In genomic region chr7:66146701-66147100, GRCh38 we compare ENCODE assay signal across 14 cellular contexts. TPM values are rescaled to one million over a fixed set of nuclear protein-coding genes. Genes with fewer than 3 reads are reported as not detected.
DNase-seq lines count a peak whose midpoint lies in the region; ATAC-seq, FAIRE-seq and TF ChIP-seq lines count a peak whose summit lies in the region.
"Had no signal": no experiment of that assay in that cellular context is flagged by ENCODE, and none has a peak within 500 bp of the region (broad histone marks: within the 10 kb centered on the region; RNA-seq: fewer than 3 reads in every experiment).

No MANE protein-coding gene starts in this region.

- no peaks in the 10 kb centered on the region for H3K9me3 ChIP-seq in lower lobe of right lung

- ATAC-seq in activated naive CD8-positive, alpha-beta T cell treated with anti-CD3 and anti-CD28 coated beads, Interleukin-2, amount 50 U/mL, for 24 hours: no peak
- ATAC-seq in SK-N-SH treated with all-trans-retinoic acid at 6 μM for 48 hours (peak; percentile 82), lower lobe of right lung (no peak)

- no peak overlapping the region for H3K4me3 ChIP-seq in lower lobe of right lung

- no peak for DNase-seq in activated naive CD8-positive, alpha-beta T cell treated with anti-CD3 and anti-CD28 coated beads, Interleukin-2, amount 50 U/mL, for 24 hours
- DNase-seq in activated naive CD8-positive, alpha-beta T cell treated with anti-CD3 and anti-CD28 coated beads for 36 hours: no peak
- peak; percentile 60 for DNase-seq in foreskin melanocyte
- no peak for DNase-seq in type B pancreatic cell (ENCODE audit: extremely low spot score, unreplicated experiment)
- no peak for DNase-seq in GM12891 (ENCODE audit: insufficient read length, low spot score)
- no peak for DNase-seq in cerebellar nuclear complex (lab: John Stamatoyannopoulos, UW)
- DNase-seq in lower lobe of right lung: no peak
- DNase-seq: activated CD4-positive, alpha-beta T cell treated with anti-CD3 and anti-CD28 coated beads, Interleukin-2, amount 10 ng/mL, durations not matched to agents 24 days and 14 days; anterior cingulate cortex; erythroblast; GF-D8; NCI-H1930; retina had no signal

- intact Hi-C loops in lower lobe of right lung (cut with DNase I): no loop called here

- H3K27me3 ChIP-seq in lower lobe of right lung (ENCODE audit: low read depth): no peaks in the 10 kb centered on the region

- TF ChIP-seq POLR2A in GM12891 (IDR thresholded peaks at IDR 0.05; ENCODE audit: low read depth, low read length): no peak

- peaks cover 70% of the 10 kb centered on the region for H3K36me3 Mint-ChIP-seq in activated naive CD8-positive, alpha-beta T cell treated with anti-CD3 and anti-CD28 coated beads, Interleukin-2, amount 50 U/mL, for 24 hours (ENCODE audit: low read depth)
- peaks cover 44% of the 10 kb centered on the region for H3K36me3 Mint-ChIP-seq in activated naive CD8-positive, alpha-beta T cell treated with anti-CD3 and anti-CD28 coated beads for 36 hours
- peaks cover 40% of the 10 kb centered on the region for H3K36me3 Mint-ChIP-seq in type B pancreatic cell

- FAIRE-seq in GM12891 (lab: Jason Lieb, UNC): no peak

- TF ChIP-seq CTCF in type B pancreatic cell (conservative IDR thresholded peaks at IDR 0.05): no peak
- TF ChIP-seq CTCF in lower lobe of right lung (IDR thresholded peaks at IDR 0.05): no peak

- H3K4me3 Mint-ChIP-seq in activated naive CD8-positive, alpha-beta T cell treated with anti-CD3 and anti-CD28 coated beads, Interleukin-2, amount 50 U/mL, for 24 hours: no peak overlapping the region
- no peak overlapping the region for H3K4me3 Mint-ChIP-seq in activated naive CD8-positive, alpha-beta T cell treated with anti-CD3 and anti-CD28 coated beads for 36 hours
- peak overlapping the region; percentile 32 for H3K4me3 Mint-ChIP-seq in type B pancreatic cell
- H3K4me3 Mint-ChIP-seq: activated CD4-positive, alpha-beta T cell treated with anti-CD3 and anti-CD28 coated beads, Interleukin-2, amount 10 ng/mL, durations not matched to agents 24 days and 14 days had no signal

- peaks cover 25% of the 10 kb centered on the region for H3K4me1 Mint-ChIP-seq in activated naive CD8-positive, alpha-beta T cell treated with anti-CD3 and anti-CD28 coated beads, Interleukin-2, amount 50 U/mL, for 24 hours
- H3K4me1 Mint-ChIP-seq in activated naive CD8-positive, alpha-beta T cell treated with anti-CD3 and anti-CD28 coated beads for 36 hours: peaks cover 16% of the 10 kb centered on the region
- H3K4me1 Mint-ChIP-seq in type B pancreatic cell (ENCODE audit: unreplicated experiment): peaks cover 62% of the 10 kb centered on the region

- H3K27ac ChIP-seq in lower lobe of right lung: no peak overlapping the region

- H3K27ac Mint-ChIP-seq in activated naive CD8-positive, alpha-beta T cell treated with anti-CD3 and anti-CD28 coated beads, Interleukin-2, amount 50 U/mL, for 24 hours: peak overlapping the region; percentile 32
- H3K27ac Mint-ChIP-seq in activated naive CD8-positive, alpha-beta T cell treated with anti-CD3 and anti-CD28 coated beads for 36 hours: no peak overlapping the region
- H3K27ac Mint-ChIP-seq in type B pancreatic cell: peak overlapping the region; percentile 54
- H3K27ac Mint-ChIP-seq: activated CD4-positive, alpha-beta T cell treated with anti-CD3 and anti-CD28 coated beads, Interleukin-2, amount 10 ng/mL, durations not matched to agents 24 days and 14 days had no signal

- H3K4me1 ChIP-seq in lower lobe of right lung: peaks cover 54% of the 10 kb centered on the region

- H3K36me3 ChIP-seq in lower lobe of right lung: peaks cover 64% of the 10 kb centered on the region

- no peaks in the 10 kb centered on the region for H3K9me3 Mint-ChIP-seq in activated naive CD8-positive, alpha-beta T cell treated with anti-CD3 and anti-CD28 coated beads, Interleukin-2, amount 50 U/mL, for 24 hours
- no peaks in the 10 kb centered on the region for H3K9me3 Mint-ChIP-seq in activated naive CD8-positive, alpha-beta T cell treated with anti-CD3 and anti-CD28 coated beads for 36 hours
- H3K9me3 Mint-ChIP-seq in type B pancreatic cell: no peaks in the 10 kb centered on the region
- H3K9me3 Mint-ChIP-seq: activated CD4-positive, alpha-beta T cell treated with anti-CD3 and anti-CD28 coated beads, Interleukin-2, amount 10 ng/mL, durations not matched to agents 24 days and 14 days had no signal

- no peaks in the 10 kb centered on the region for H3K27me3 Mint-ChIP-seq in activated naive CD8-positive, alpha-beta T cell treated with anti-CD3 and anti-CD28 coated beads, Interleukin-2, amount 50 U/mL, for 24 hours
- H3K27me3 Mint-ChIP-seq in activated naive CD8-positive, alpha-beta T cell treated with anti-CD3 and anti-CD28 coated beads for 36 hours: no peaks in the 10 kb centered on the region
- H3K27me3 Mint-ChIP-seq in type B pancreatic cell: no peaks in the 10 kb centered on the region
- H3K27me3 Mint-ChIP-seq: activated CD4-positive, alpha-beta T cell treated with anti-CD3 and anti-CD28 coated beads, Interleukin-2, amount 10 ng/mL, durations not matched to agents 24 days and 14 days had no signal

TF ChIP-seq in SK-N-SH treated with all-trans-retinoic acid at 6 μM for 48 hours, 23 proteins besides CTCF, POLR2A, EP300 and RAD21 (continues in another document):
- peak; percentile 59 for TF ChIP-seq ZNF70 (CRISPR knock-in tag; IDR thresholded peaks at IDR 0.05)
- peak; percentile 58; the same call in 1 of the 2 replicates for TF ChIP-seq CREB5 (CRISPR knock-in tag; IDR thresholded peaks at IDR 0.05; ENCODE audit: low read depth)
- TF ChIP-seq ISL1 (CRISPR knock-in tag; IDR thresholded peaks at IDR 0.05): peak; percentile 53

TF ChIP-seq in GM12891, 5 proteins besides CTCF, POLR2A, EP300 and RAD21:
- TF ChIP-seq POU2F2 (IDR thresholded peaks at IDR 0.05; ENCODE audit: low read depth, low read length): no peak
- no peak for TF ChIP-seq PAX5 (IDR thresholded peaks at IDR 0.05; ENCODE audit: insufficient read depth, low read length, severe bottlenecking)
- no peak for TF ChIP-seq TAF1 (IDR thresholded peaks at IDR 0.05; ENCODE audit: low read depth, low read length)
- TF ChIP-seq POLR2AphosphoS5 (IDR thresholded peaks at IDR 0.05; ENCODE audit: low read depth, low read length): no peak
- TF ChIP-seq SPI1 (IDR thresholded peaks at IDR 0.05; ENCODE audit: low read depth, low read length): no peak

RNA-seq across cellular contexts. Expression of gene CRCP, which starts 32.1 kb away (rescaled TPM):
- 10 to 100 TPM; 33.8 to 34.8 TPM for total RNA-seq in activated naive CD8-positive, alpha-beta T cell treated with anti-CD3 and anti-CD28 coated beads for 36 hours
- total RNA-seq in type B pancreatic cell (ENCODE audit: low replicate concordance) (28.6 and 29.0 TPM in 2 replicates), lower lobe of right lung (35.5 TPM)
- polyA plus RNA-seq in GM12891 (2012; ENCODE audit: low read depth, missing spikeins): 19.9 TPM

RNA-seq across cellular contexts. Expression of gene TPST1, which starts 58.4 kb away (rescaled TPM):
- total RNA-seq in activated naive CD8-positive, alpha-beta T cell treated with anti-CD3 and anti-CD28 coated beads for 36 hours: 1 to 10 TPM; 3.0 to 4.1 TPM
- total RNA-seq in type B pancreatic cell (ENCODE audit: low replicate concordance) (12.0 and 26.9 TPM in 2 replicates), lower lobe of right lung (16.7 TPM)
- polyA plus RNA-seq in GM12891 (2012; ENCODE audit: low read depth, missing spikeins): 3.5 TPM
